9 cellular contexts compared by ENCODE assay signal in genomic region chr20:36591854-36592641, GRCh38. TPM values are rescaled to one million over a fixed set of nuclear protein-coding genes. Genes with fewer than 3 reads are reported as not detected.
A peak's percentile ranks its signal among the peaks of the same experiment; 100 is the strongest.
DNase-seq lines count a peak whose midpoint lies in the region; ATAC-seq, FAIRE-seq and TF ChIP-seq lines count a peak whose summit lies in the region.
"Had no signal": no experiment of that assay in that cellular context is flagged by ENCODE, and none has a peak within 500 bp of the region (broad histone marks: within the 10 kb centered on the region; RNA-seq: fewer than 3 reads in every experiment).

No MANE protein-coding gene starts in this region.

- POLR2A ChIA-PET in activated naive CD8-positive, alpha-beta T cell treated with anti-CD3 and anti-CD28 coated beads, Interleukin-2, amount 10 ng/mL, durations not matched to agents 7 days and 5 days (lab: Charles Lee) = interaction anchor here (0.5 to 18.2 kb wide), 5 partner anchors 13 to 154 kb away, joined by 3 to 195 read pairs (median 4); partner anchors contain the start of genes RAB5IF and TGIF2

- DNase-seq in GM12891 (ENCODE audit: insufficient read length, low spot score) (no peak), Peyer's patch (no peak), kidney epithelial cell (ENCODE audit: low read depth) (no peak), stomach (no peak), CD1c-positive myeloid dendritic cell (ENCODE audit: extremely low spot score) (no peak)
- DNase-seq in activated naive CD8-positive, alpha-beta T cell treated with anti-CD3 and anti-CD28 coated beads, Interleukin-2, amount 10 ng/mL, durations not matched to agents 7 days and 5 days = peak; percentile 41

- FAIRE-seq in GM12891 (lab: Jason Lieb, UNC) = no peak

- peaks cover 41% of the 10 kb centered on the region for H3K4me1 Mint-ChIP-seq in activated naive CD8-positive, alpha-beta T cell treated with anti-CD3 and anti-CD28 coated beads, Interleukin-2, amount 10 ng/mL, durations not matched to agents 7 days and 5 days

- peak overlapping the region; percentile 78 for H3K27ac Mint-ChIP-seq in activated naive CD8-positive, alpha-beta T cell treated with anti-CD3 and anti-CD28 coated beads, Interleukin-2, amount 10 ng/mL, durations not matched to agents 7 days and 5 days

- 68 to 84% (median 82%) methylated on average over 9 of the region's 9 CpGs for WGBS in stomach, 5 donors

- no peak for TF ChIP-seq EP300 in stomach (IDR thresholded peaks at IDR 0.05)

- peak; percentile 51 for ATAC-seq in activated naive CD8-positive, alpha-beta T cell treated with anti-CD3 and anti-CD28 coated beads, Interleukin-2, amount 10 ng/mL, durations not matched to agents 7 days and 5 days (ENCODE audit: low read depth)
- ATAC-seq in HG03045 (IDR thresholded peaks at IDR 0.05; ENCODE audit: unreplicated experiment) (no peak), HG03196 (IDR thresholded peaks at IDR 0.05; ENCODE audit: unreplicated experiment) (no peak)
- ATAC-seq: mucosa of descending colon had no signal

- no peaks in the 10 kb centered on the region for H3K9me3 Mint-ChIP-seq in activated naive CD8-positive, alpha-beta T cell treated with anti-CD3 and anti-CD28 coated beads, Interleukin-2, amount 10 ng/mL, durations not matched to agents 7 days and 5 days

- peaks cover 20% of the 10 kb centered on the region for H3K36me3 Mint-ChIP-seq in activated naive CD8-positive, alpha-beta T cell treated with anti-CD3 and anti-CD28 coated beads, Interleukin-2, amount 10 ng/mL, durations not matched to agents 7 days and 5 days

- H3K9me3 ChIP-seq in Peyer's patch (no peaks in the 10 kb centered on the region), stomach (no peaks in the 10 kb centered on the region)
- H3K9me3 ChIP-seq: mucosa of descending colon had no signal

- H3K4me3 Mint-ChIP-seq in activated naive CD8-positive, alpha-beta T cell treated with anti-CD3 and anti-CD28 coated beads, Interleukin-2, amount 10 ng/mL, durations not matched to agents 7 days and 5 days = peak overlapping the region; percentile 37

- TF ChIP-seq POLR2A in GM12891 (IDR thresholded peaks at IDR 0.05; ENCODE audit: low read depth, low read length) = no peak
- no peak for TF ChIP-seq POLR2A in Peyer's patch (IDR thresholded peaks at IDR 0.05)
- TF ChIP-seq POLR2A in stomach (IDR thresholded peaks at IDR 0.05) = no peak

- H3K27me3 ChIP-seq in Peyer's patch = no peaks in the 10 kb centered on the region
- no peaks in the 10 kb centered on the region for H3K27me3 ChIP-seq in kidney epithelial cell (ENCODE audit: control insufficient read depth, insufficient read depth, low read length)
- no peaks in the 10 kb centered on the region for H3K27me3 ChIP-seq in stomach

- H3K4me1 ChIP-seq in Peyer's patch (peaks cover 0 to 11% (median 5%) of the 10 kb centered on the region in 4 donors), stomach (no peaks in the 10 kb centered on the region)

- H3K27ac ChIP-seq in Peyer's patch (peak overlapping the region in 1 of 4 donors; percentile 13), stomach (no peak overlapping the region)

- H3K4me3 ChIP-seq in Peyer's patch (no peak overlapping the region), kidney epithelial cell (ENCODE audit: low read depth, low read length) (no peak overlapping the region), stomach (no peak overlapping the region)
- H3K4me3 ChIP-seq: mucosa of descending colon had no signal

- no peaks in the 10 kb centered on the region for H3K27me3 Mint-ChIP-seq in activated naive CD8-positive, alpha-beta T cell treated with anti-CD3 and anti-CD28 coated beads, Interleukin-2, amount 10 ng/mL, durations not matched to agents 7 days and 5 days

- intact Hi-C loops in stomach (cut with DNase I; ENCODE audit: low total_unique reads) = no loop called here

- peaks cover 0 to 4% (median 0%) of the 10 kb centered on the region in 3 donors for H3K36me3 ChIP-seq in Peyer's patch
- no peaks in the 10 kb centered on the region for H3K36me3 ChIP-seq in kidney epithelial cell (ENCODE audit: control insufficient read depth, insufficient read depth, low read length)
- peaks cover 7 to 38% (median 32%) of the 10 kb centered on the region in 4 donors for H3K36me3 ChIP-seq in stomach

- TF ChIP-seq CTCF in Peyer's patch (IDR thresholded peaks at IDR 0.05) = peak in 4 of 6 experiments; percentile 16 to 32 (median 26)
- peak; percentile 33 for TF ChIP-seq CTCF in kidney epithelial cell (IDR thresholded peaks at IDR 0.05; ENCODE audit: insufficient read depth, low read length, poor library complexity, severe bottlenecking)
- TF ChIP-seq CTCF in stomach (IDR thresholded peaks at IDR 0.05) = peak in 4 of 7 experiments; percentile 16 to 42 (median 30)

TF ChIP-seq in GM12891, 5 proteins besides CTCF, POLR2A, EP300 and RAD21:
- peak; percentile 41 for TF ChIP-seq SPI1 (IDR thresholded peaks at IDR 0.05; ENCODE audit: low read depth, low read length)
- TF ChIP-seq POU2F2 (IDR thresholded peaks at IDR 0.05; ENCODE audit: low read depth, low read length) = no peak
- no peak for TF ChIP-seq TAF1 (IDR thresholded peaks at IDR 0.05; ENCODE audit: low read depth, low read length)
- no peak for TF ChIP-seq PAX5 (IDR thresholded peaks at IDR 0.05; ENCODE audit: insufficient read depth, low read length, severe bottlenecking)

RNA-seq across cellular contexts. Expression of gene RAB5IF, which starts 13.5 kb away (rescaled TPM):
- polyA plus RNA-seq in GM12891 (2012; ENCODE audit: low read depth, missing spikeins) = 69.0 TPM
- total RNA-seq in Peyer's patch (100 to 1,000 TPM in 2 of 4 donors, 10 to 100 TPM in 2; 55.6 to 193 (median 105) TPM), kidney epithelial cell (123 and 162 TPM in 2 replicates), stomach (100 to 1,000 TPM in 2 of 5 donors, 10 to 100 TPM in 3; 35.0 to 136 (median 96.4) TPM)
- 10 to 100 TPM; 73.1 to 76.1 TPM for total RNA-seq in activated naive CD8-positive, alpha-beta T cell treated with anti-CD3 and anti-CD28 coated beads, Interleukin-2, amount 10 ng/mL, durations not matched to agents 7 days and 5 days
- 100 to 1,000 TPM in 1 of 3 donors, 10 to 100 TPM in 2; 76.8 to 113 (median 84.6) TPM for polyA plus RNA-seq in stomach

RNA-seq across cellular contexts. Expression of gene TGIF2, which starts 18.7 kb away (rescaled TPM):
- 10.3 TPM for polyA plus RNA-seq in GM12891 (2012; ENCODE audit: low read depth, missing spikeins)
- 1 to 10 TPM; 2.6 to 8.4 (median 4.5) TPM for total RNA-seq in Peyer's patch
- 10 to 100 TPM; 32.2 to 33.1 TPM for total RNA-seq in activated naive CD8-positive, alpha-beta T cell treated with anti-CD3 and anti-CD28 coated beads, Interleukin-2, amount 10 ng/mL, durations not matched to agents 7 days and 5 days
- total RNA-seq in kidney epithelial cell = 21.2 and 22.0 TPM in 2 replicates
- total RNA-seq in stomach = 10 to 100 TPM in 4 of 5 donors, not detected in 1; 14.9 to 24.6 (median 18.7) TPM
- polyA plus RNA-seq in stomach = 1 to 10 TPM; 4.6 to 5.2 (median 4.8) TPM

RNA-seq across cellular contexts. Expression of gene MYL9, which starts 50.7 kb away (rescaled TPM):
- polyA plus RNA-seq in GM12891 (2012; ENCODE audit: low read depth, missing spikeins) = 16.3 TPM
- total RNA-seq in Peyer's patch (10 to 100 TPM; 34.2 to 99.0 (median 58.2) TPM), kidney epithelial cell (58.5 and 83.2 TPM in 2 replicates), stomach (100 to 1,000 TPM in 4 of 5 donors, 10 to 100 TPM in 1; 33.0 to 738 (median 258) TPM)
- total RNA-seq in activated naive CD8-positive, alpha-beta T cell treated with anti-CD3 and anti-CD28 coated beads, Interleukin-2, amount 10 ng/mL, durations not matched to agents 7 days and 5 days = under 1 TPM; 0.51 to 0.61 TPM
- polyA plus RNA-seq in stomach = 100 to 1,000 TPM; 101 to 941 (median 189) TPM

RNA-seq across cellular contexts. Expression of gene SLA2, which starts 53.9 kb away (rescaled TPM):
- 0.91 TPM for polyA plus RNA-seq in GM12891 (2012; ENCODE audit: low read depth, missing spikeins)
- 1 to 10 TPM; 2.8 to 5.0 (median 3.6) TPM for total RNA-seq in Peyer's patch
- 100 to 1,000 TPM; 103 TPM for total RNA-seq in activated naive CD8-positive, alpha-beta T cell treated with anti-CD3 and anti-CD28 coated beads, Interleukin-2, amount 10 ng/mL, durations not matched to agents 7 days and 5 days
- 0.08 TPM in 1 of 2 replicates, not detected in the other for total RNA-seq in kidney epithelial cell
- 1 to 10 TPM in 3 of 5 donors, not detected in 2; 1.3 to 8.7 (median 1.3) TPM for total RNA-seq in stomach
- polyA plus RNA-seq in stomach = 1 to 10 TPM in 1 of 3 donors, under 1 TPM in 2; 0.25 to 2.7 (median 0.56) TPM

Comparison
In these comparisons a context has a peak if more than half of its experiments do, and no peak if none do; other contexts are left out.
1. RNA of gene MYL9, which starts 50.7 kb away (total RNA-seq): 33.0 to 738 TPM in stomach, 34.2 to 99.0 TPM in Peyer's patch and 58.5 to 83.2 TPM in kidney epithelial cell; 0.51 to 0.61 TPM in activated naive CD8-positive, alpha-beta T cell treated with anti-CD3 and anti-CD28 coated beads, Interleukin-2, amount 10 ng/mL, durations not matched to agents 7 days and 5 days; every median in the first group is over 10 times any median in the second.
2. Peak in every context shown above with its lines, with median percentiles within 50 percentile points of each other: CTCF ChIP-seq.